1 cellular context compared by ENCODE assay signal in the genomic region with DNA sequence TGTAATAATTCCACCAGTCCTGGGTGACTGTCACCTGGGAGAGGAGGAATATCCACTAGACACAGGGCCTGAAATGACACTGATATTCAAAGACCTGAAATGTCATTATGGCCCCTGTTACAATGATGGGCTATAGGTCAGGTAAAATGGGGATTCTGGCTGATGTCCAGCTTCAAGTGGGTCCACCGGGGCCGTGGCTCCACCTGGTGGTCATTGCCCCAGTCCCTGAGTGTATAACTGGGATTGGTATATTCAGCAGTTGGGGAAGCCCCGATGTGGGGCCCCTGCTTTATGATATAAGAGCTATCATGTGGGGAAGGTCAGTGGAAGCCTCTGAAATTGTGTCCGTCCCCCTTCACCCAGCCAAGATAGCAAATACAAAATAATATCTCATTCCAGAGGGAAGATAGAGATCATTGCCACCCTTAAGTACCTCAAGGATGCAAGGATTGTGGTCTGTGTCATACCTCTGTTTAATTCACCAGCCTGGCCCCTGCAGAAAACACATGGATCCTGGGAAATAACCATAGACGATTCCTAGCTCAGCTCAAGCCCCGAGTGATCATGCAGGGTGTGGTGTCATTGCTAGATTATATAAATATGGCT.
TF ChIP-seq lines count a peak whose summit lies in the region.

No MANE protein-coding gene starts in this region.

TF ChIP-seq in K562, 482 proteins besides CTCF, POLR2A, EP300 and RAD21 (continued from another document and continues in another):
- no peak for TF ChIP-seq KLF1 (tag; IDR thresholded peaks at IDR 0.05)
- TF ChIP-seq STAT5B (CRISPR knock-in tag; IDR thresholded peaks at IDR 0.05) = no peak
- TF ChIP-seq SMAD1 (IDR thresholded peaks at IDR 0.05; ENCODE audit: low read depth, low read length, partially characterized antibody) = peak; percentile 74
- no peak for TF ChIP-seq POLR2H (tag; IDR thresholded peaks at IDR 0.05; ENCODE audit: low read depth)
- no peak for TF ChIP-seq FUS (optimal IDR thresholded peaks at IDR 0.05; ENCODE audit: low read depth, low read length)
- no peak for TF ChIP-seq RHOXF2B (CRISPR knock-in tag; conservative IDR thresholded peaks at IDR 0.05)
- TF ChIP-seq HNRNPL (IDR thresholded peaks at IDR 0.05; ENCODE audit: low read depth, low read length) = no peak
- peak; percentile 32; the same call in 1 of the 2 replicates for TF ChIP-seq POLR2AphosphoS5 (IDR thresholded peaks at IDR 0.05; ENCODE audit: control insufficient read depth, insufficient read depth, low read depth, low read length)
- no peak for TF ChIP-seq ZBTB9 (CRISPR knock-in tag; IDR thresholded peaks at IDR 0.05)
- no peak for TF ChIP-seq SMAD2 (IDR thresholded peaks at IDR 0.05; ENCODE audit: low read depth, low read length)
- TF ChIP-seq, protein P1, sequence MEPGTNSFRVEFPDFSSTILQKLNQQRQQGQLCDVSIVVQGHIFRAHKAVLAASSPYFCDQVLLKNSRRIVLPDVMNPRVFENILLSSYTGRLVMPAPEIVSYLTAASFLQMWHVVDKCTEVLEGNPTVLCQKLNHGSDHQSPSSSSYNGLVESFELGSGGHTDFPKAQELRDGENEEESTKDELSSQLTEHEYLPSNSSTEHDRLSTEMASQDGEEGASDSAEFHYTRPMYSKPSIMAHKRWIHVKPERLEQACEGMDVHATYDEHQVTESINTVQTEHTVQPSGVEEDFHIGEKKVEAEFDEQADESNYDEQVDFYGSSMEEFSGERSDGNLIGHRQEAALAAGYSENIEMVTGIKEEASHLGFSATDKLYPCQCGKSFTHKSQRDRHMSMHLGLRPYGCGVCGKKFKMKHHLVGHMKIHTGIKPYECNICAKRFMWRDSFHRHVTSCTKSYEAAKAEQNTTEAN (CRISPR knock-in tag; IDR thresholded peaks at IDR 0.05) = no peak
- 0 out of 2 replicates have a peak, but pooled peaks have one; percentile 35 for TF ChIP-seq ARID2 (IDR thresholded peaks at IDR 0.05)
- TF ChIP-seq RBM15 (IDR thresholded peaks at IDR 0.05; ENCODE audit: insufficient read depth, low read length) = no peak
- TF ChIP-seq ZNF696 (CRISPR knock-in tag; conservative IDR thresholded peaks at IDR 0.05) = no peak
- no peak for TF ChIP-seq CHCHD3 (CRISPR knock-in tag; IDR thresholded peaks at IDR 0.05)
- no peak for TF ChIP-seq BCL6 (CRISPR knock-in tag; IDR thresholded peaks at IDR 0.05)
- no peak for TF ChIP-seq SMAD3 (CRISPR knock-in tag; conservative IDR thresholded peaks at IDR 0.05)
- no peak for TF ChIP-seq DNMT1 (IDR thresholded peaks at IDR 0.05)
- TF ChIP-seq BRD9 (IDR thresholded peaks at IDR 0.05; ENCODE audit: low read depth, partially characterized antibody) = no peak
- no peak for TF ChIP-seq ZFP30 (CRISPR knock-in tag; IDR thresholded peaks at IDR 0.05; ENCODE audit: borderline replicate concordance)
- TF ChIP-seq CXXC5 (CRISPR knock-in tag; IDR thresholded peaks at IDR 0.05) = no peak
- TF ChIP-seq BCOR (IDR thresholded peaks at IDR 0.05) = no peak
- TF ChIP-seq, protein P2, sequence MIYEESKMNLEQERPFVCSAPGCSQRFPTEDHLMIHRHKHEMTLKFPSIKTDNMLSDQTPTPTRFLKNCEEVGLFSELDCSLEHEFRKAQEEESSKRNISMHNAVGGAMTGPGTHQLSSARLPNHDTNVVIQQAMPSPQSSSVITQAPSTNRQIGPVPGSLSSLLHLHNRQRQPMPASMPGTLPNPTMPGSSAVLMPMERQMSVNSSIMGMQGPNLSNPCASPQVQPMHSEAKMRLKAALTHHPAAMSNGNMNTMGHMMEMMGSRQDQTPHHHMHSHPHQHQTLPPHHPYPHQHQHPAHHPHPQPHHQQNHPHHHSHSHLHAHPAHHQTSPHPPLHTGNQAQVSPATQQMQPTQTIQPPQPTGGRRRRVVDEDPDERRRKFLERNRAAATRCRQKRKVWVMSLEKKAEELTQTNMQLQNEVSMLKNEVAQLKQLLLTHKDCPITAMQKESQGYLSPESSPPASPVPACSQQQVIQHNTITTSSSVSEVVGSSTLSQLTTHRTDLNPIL (CRISPR knock-in tag; IDR thresholded peaks at IDR 0.05) = no peak
- no peak for TF ChIP-seq ZNF384 (IDR thresholded peaks at IDR 0.05; ENCODE audit: low read depth, low read length)
- TF ChIP-seq LARP7 (IDR thresholded peaks at IDR 0.05) = no peak
- peak; percentile 51; the same call in 1 of the 2 replicates for TF ChIP-seq CTBP1 (IDR thresholded peaks at IDR 0.05; ENCODE audit: borderline replicate concordance)
- no peak for TF ChIP-seq SMARCA5 (IDR thresholded peaks at IDR 0.05)
- TF ChIP-seq CBX8 (IDR thresholded peaks at IDR 0.05; ENCODE audit: borderline replicate concordance, extremely low read depth, low read depth, low read length, poor library complexity, severe bottlenecking) = no peak
- no peak for TF ChIP-seq GTF2A2 (tag; IDR thresholded peaks at IDR 0.05)
- no peak for TF ChIP-seq ADNP (tag; IDR thresholded peaks at IDR 0.05)
- no peak for TF ChIP-seq MAFF (IDR thresholded peaks at IDR 0.05; ENCODE audit: low read length)
- no peak for TF ChIP-seq GTF2E2 (tag; IDR thresholded peaks at IDR 0.05)
- TF ChIP-seq E2F3 (CRISPR knock-in tag; IDR thresholded peaks at IDR 0.05) = no peak
- TF ChIP-seq, protein P3, sequence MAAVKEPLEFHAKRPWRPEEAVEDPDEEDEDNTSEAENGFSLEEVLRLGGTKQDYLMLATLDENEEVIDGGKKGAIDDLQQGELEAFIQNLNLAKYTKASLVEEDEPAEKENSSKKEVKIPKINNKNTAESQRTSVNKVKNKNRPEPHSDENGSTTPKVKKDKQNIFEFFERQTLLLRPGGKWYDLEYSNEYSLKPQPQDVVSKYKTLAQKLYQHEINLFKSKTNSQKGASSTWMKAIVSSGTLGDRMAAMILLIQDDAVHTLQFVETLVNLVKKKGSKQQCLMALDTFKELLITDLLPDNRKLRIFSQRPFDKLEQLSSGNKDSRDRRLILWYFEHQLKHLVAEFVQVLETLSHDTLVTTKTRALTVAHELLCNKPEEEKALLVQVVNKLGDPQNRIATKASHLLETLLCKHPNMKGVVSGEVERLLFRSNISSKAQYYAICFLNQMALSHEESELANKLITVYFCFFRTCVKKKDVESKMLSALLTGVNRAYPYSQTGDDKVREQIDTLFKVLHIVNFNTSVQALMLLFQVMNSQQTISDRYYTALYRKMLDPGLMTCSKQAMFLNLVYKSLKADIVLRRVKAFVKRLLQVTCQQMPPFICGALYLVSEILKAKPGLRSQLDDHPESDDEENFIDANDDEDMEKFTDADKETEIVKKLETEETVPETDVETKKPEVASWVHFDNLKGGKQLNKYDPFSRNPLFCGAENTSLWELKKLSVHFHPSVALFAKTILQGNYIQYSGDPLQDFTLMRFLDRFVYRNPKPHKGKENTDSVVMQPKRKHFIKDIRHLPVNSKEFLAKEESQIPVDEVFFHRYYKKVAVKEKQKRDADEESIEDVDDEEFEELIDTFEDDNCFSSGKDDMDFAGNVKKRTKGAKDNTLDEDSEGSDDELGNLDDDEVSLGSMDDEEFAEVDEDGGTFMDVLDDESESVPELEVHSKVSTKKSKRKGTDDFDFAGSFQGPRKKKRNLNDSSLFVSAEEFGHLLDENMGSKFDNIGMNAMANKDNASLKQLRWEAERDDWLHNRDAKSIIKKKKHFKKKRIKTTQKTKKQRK (IDR thresholded peaks at IDR 0.05; ENCODE audit: borderline replicate concordance, low read depth, low read length) = no peak
- TF ChIP-seq CBX3 (IDR thresholded peaks at IDR 0.05; ENCODE audit: borderline replicate concordance in 1 of 2, low read length in 2 of 2) = no peak
- TF ChIP-seq, protein P4, sequence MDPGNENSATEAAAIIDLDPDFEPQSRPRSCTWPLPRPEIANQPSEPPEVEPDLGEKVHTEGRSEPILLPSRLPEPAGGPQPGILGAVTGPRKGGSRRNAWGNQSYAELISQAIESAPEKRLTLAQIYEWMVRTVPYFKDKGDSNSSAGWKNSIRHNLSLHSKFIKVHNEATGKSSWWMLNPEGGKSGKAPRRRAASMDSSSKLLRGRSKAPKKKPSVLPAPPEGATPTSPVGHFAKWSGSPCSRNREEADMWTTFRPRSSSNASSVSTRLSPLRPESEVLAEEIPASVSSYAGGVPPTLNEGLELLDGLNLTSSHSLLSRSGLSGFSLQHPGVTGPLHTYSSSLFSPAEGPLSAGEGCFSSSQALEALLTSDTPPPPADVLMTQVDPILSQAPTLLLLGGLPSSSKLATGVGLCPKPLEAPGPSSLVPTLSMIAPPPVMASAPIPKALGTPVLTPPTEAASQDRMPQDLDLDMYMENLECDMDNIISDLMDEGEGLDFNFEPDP (CRISPR knock-in tag; IDR thresholded peaks at IDR 0.05) = no peak
- TF ChIP-seq YY1 (IDR thresholded peaks at IDR 0.05; ENCODE audit: borderline replicate concordance in 1 of 3, control insufficient read depth in 1 of 3, extremely low read depth in 1 of 3, insufficient read depth in 3 of 3, insufficient read length in 1 of 3, insufficient replicate concordance in 2 of 3, low read depth in 1 of 3, low read length in 2 of 3) = peak in 2 of 3 experiments; percentile 54 to 60
- TF ChIP-seq PRPF4 (IDR thresholded peaks at IDR 0.05; ENCODE audit: insufficient read depth, low read depth, low read length, poor library complexity, severe bottlenecking) = no peak
- no peak for TF ChIP-seq HOXB6 (CRISPR knock-in tag; IDR thresholded peaks at IDR 0.05; ENCODE audit: borderline replicate concordance)
- TF ChIP-seq ELF1 (tag; IDR thresholded peaks at IDR 0.05) = peak; percentile 11; the same call in 1 of the 2 replicates
- TF ChIP-seq ZNF586 (CRISPR knock-in tag; conservative IDR thresholded peaks at IDR 0.05) = no peak
- no peak for TF ChIP-seq ETS2 (tag; IDR thresholded peaks at IDR 0.05; ENCODE audit: borderline replicate concordance, poor library complexity, severe bottlenecking)
- no peak for TF ChIP-seq TAF1 (IDR thresholded peaks at IDR 0.05; ENCODE audit: control insufficient read depth, extremely low read depth, insufficient read depth, low read length, severe bottlenecking)
- no peak for TF ChIP-seq BMI1 (IDR thresholded peaks at IDR 0.05; ENCODE audit: low read length)
- no peak for TF ChIP-seq CSDE1 (IDR thresholded peaks at IDR 0.05)
- TF ChIP-seq ZNF224 (CRISPR knock-in tag; IDR thresholded peaks at IDR 0.05) = no peak
- TF ChIP-seq GTF2F1 (IDR thresholded peaks at IDR 0.05; ENCODE audit: low read depth, low read length) = no peak
- no peak for TF ChIP-seq HMG20B (CRISPR knock-in tag; IDR thresholded peaks at IDR 0.05)
- TF ChIP-seq ARID1B (IDR thresholded peaks at IDR 0.05) = no peak
- no peak for TF ChIP-seq ZNF57 (CRISPR knock-in tag; IDR thresholded peaks at IDR 0.05)
- TF ChIP-seq, protein P5, sequence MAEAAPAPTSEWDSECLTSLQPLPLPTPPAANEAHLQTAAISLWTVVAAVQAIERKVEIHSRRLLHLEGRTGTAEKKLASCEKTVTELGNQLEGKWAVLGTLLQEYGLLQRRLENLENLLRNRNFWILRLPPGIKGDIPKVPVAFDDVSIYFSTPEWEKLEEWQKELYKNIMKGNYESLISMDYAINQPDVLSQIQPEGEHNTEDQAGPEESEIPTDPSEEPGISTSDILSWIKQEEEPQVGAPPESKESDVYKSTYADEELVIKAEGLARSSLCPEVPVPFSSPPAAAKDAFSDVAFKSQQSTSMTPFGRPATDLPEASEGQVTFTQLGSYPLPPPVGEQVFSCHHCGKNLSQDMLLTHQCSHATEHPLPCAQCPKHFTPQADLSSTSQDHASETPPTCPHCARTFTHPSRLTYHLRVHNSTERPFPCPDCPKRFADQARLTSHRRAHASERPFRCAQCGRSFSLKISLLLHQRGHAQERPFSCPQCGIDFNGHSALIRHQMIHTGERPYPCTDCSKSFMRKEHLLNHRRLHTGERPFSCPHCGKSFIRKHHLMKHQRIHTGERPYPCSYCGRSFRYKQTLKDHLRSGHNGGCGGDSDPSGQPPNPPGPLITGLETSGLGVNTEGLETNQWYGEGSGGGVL (CRISPR knock-in tag; IDR thresholded peaks at IDR 0.05) = no peak
- peak; percentile 67 for TF ChIP-seq NFIX (CRISPR knock-in tag; IDR thresholded peaks at IDR 0.05; ENCODE audit: low read depth)
- TF ChIP-seq KLF6 (CRISPR knock-in tag; IDR thresholded peaks at IDR 0.05; ENCODE audit: borderline replicate concordance) = no peak
- no peak for TF ChIP-seq HLTF (IDR thresholded peaks at IDR 0.05)
- no peak for TF ChIP-seq STAT6 (CRISPR knock-in tag; IDR thresholded peaks at IDR 0.05)
- TF ChIP-seq STAG1 (CRISPR knock-in tag; IDR thresholded peaks at IDR 0.05; ENCODE audit: borderline replicate concordance) = peak; percentile 88
- TF ChIP-seq, protein P6, sequence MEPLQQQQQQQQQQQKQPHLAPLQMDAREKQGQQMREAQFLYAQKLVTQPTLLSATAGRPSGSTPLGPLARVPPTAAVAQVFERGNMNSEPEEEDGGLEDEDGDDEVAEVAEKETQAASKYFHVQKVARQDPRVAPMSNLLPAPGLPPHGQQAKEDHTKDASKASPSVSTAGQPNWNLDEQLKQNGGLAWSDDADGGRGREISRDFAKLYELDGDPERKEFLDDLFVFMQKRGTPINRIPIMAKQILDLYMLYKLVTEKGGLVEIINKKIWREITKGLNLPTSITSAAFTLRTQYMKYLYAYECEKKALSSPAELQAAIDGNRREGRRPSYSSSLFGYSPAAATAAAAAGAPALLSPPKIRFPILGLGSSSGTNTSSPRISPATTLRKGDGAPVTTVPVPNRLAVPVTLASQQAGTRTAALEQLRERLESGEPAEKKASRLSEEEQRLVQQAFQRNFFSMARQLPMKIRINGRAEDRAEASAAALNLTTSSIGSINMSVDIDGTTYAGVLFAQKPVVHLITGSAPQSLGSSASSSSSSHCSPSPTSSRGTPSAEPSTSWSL (CRISPR knock-in tag; IDR thresholded peaks at IDR 0.05; ENCODE audit: borderline replicate concordance) = no peak
- no peak for TF ChIP-seq HMGN3 (IDR thresholded peaks at IDR 0.05; ENCODE audit: borderline replicate concordance, extremely low read depth, insufficient read length, low read depth, low read length)
